Comparison of ENCODE assay signal across 1 cellular context in the genomic region with DNA sequence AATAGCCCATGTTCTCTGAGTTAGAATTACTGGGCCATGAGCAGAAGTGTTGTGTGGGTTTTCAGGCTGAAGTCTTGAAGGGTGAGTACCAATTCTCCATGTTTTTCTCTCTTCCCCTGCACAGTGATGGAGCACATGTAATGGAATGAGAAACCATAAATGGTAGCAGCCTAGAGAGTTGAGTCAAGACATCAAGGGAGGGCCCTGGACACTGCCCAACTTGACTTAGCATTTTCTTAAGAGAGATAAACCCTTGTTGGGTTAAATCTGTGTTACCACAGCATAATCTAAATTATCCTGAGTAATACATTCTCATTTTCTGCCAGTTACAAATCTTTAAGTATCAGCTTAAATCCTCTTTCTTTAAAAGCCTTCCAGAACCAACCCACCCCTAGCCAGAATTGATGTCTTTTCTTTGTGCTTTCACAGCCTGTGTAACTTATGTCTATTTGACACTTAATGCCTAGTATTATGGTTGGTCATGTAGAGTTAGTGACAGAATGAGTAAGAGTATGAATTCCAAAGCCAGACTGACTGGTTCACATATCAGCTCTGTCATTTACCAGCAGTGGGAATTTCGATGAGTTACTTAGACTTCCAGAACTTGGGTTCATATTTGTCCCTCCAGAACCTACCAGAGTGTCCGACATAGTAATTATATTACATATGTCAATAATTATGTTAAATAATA.
TF ChIP-seq lines count a peak whose summit lies in the region.

No MANE protein-coding gene starts in this region.

TF ChIP-seq in IMR-90, 13 proteins besides CTCF, POLR2A, EP300 and RAD21:
- TF ChIP-seq, protein P1, sequence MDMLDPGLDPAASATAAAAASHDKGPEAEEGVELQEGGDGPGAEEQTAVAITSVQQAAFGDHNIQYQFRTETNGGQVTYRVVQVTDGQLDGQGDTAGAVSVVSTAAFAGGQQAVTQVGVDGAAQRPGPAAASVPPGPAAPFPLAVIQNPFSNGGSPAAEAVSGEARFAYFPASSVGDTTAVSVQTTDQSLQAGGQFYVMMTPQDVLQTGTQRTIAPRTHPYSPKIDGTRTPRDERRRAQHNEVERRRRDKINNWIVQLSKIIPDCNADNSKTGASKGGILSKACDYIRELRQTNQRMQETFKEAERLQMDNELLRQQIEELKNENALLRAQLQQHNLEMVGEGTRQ (IDR thresholded peaks at IDR 0.05; ENCODE audit: low read depth, low read length): no peak
- TF ChIP-seq RCOR1 (IDR thresholded peaks at IDR 0.05; ENCODE audit: insufficient replicate concordance, low read length) (no peak), SMC3 (IDR thresholded peaks at IDR 0.05; ENCODE audit: low read depth, low read length) (no peak), CHD1 (IDR thresholded peaks at IDR 0.05; ENCODE audit: low read depth, low read length) (no peak)
